8 cellular contexts compared by ENCODE assay signal in the genomic region with DNA sequence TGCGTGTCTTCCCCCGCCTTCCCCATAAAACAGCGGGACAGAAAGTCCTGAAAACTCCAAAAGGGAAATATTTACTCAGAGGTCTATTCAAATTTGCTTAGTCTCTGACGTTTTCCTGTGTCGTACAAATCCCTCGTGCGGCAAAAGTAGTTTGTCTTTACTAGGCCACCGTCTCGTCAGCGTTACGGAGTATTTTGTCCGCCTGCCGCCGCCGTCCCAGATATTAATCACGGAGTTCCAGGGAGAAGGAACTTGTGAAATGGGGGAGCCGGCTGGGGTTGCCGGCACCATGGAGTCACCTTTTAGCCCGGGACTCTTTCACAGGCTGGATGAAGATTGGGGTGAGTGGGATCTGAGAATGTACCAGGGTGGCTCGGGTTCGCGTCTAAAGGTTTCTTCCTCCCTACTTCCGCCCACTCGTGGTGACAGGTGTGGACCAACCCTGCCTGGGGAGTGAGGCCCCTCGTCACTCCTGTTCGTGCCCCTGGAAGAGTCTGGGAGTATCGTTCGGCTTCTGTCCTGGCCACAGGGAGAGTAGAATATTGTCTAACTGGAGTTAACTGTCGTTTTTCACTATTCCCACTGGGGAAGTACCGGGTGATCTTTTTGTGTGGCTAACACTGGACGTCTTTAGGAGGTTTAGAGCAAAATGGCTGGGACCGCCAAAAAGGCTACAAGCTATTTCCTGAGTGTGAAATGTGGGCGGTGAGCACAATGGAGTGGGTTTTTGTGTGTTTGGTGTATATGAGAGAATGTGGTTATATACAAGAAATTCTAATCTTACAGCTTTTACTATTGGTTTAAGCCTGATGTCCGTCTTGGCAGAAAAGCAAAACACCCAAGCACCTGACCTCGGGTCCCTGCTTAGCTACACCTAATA.
A peak's percentile ranks its signal among the peaks of the same experiment; 100 is the strongest.
DNase-seq lines count a peak whose midpoint lies in the region; ATAC-seq lines count a peak whose summit lies in the region.

A gene with protein sequence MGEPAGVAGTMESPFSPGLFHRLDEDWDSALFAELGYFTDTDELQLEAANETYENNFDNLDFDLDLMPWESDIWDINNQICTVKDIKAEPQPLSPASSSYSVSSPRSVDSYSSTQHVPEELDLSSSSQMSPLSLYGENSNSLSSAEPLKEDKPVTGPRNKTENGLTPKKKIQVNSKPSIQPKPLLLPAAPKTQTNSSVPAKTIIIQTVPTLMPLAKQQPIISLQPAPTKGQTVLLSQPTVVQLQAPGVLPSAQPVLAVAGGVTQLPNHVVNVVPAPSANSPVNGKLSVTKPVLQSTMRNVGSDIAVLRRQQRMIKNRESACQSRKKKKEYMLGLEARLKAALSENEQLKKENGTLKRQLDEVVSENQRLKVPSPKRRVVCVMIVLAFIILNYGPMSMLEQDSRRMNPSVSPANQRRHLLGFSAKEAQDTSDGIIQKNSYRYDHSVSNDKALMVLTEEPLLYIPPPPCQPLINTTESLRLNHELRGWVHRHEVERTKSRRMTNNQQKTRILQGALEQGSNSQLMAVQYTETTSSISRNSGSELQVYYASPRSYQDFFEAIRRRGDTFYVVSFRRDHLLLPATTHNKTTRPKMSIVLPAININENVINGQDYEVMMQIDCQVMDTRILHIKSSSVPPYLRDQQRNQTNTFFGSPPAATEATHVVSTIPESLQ (plus strand): TSS at position 219 of the 880 bp plus-strand sequence. CDS start 41 bp downstream, at position 260.

- no peaks in the 10 kb centered on the region for H3K36me3 ChIP-seq in ACC112 (ENCODE audit: insufficient read depth, low read length)

- ATAC-seq in GM18870 (IDR thresholded peaks at IDR 0.05; ENCODE audit: unreplicated experiment) (peak; percentile 45), HG03159 (IDR thresholded peaks at IDR 0.05; ENCODE audit: unreplicated experiment) (peak; percentile 55)

- H3K4me3 ChIP-seq in ACC112 (ENCODE audit: low read depth, low read length) = peak within 1 kb of the TSS; percentile 92

- DNase-seq in NCI-H226 (peak; percentile 87), islet precursor cell (peak; percentile 90)
- DNase-seq in activated CD4-positive, CD25-positive, alpha-beta regulatory T cell (lab: John Stamatoyannopoulos, UW) = peak; percentile 39 to 71 (median 50)
- peak; percentile 77 for DNase-seq in central memory CD4-positive, alpha-beta T cell
- DNase-seq in stimulated activated CD4-positive, alpha-beta T cell treated with anti-CD3 and anti-CD28 coated beads, Interleukin-12 subunit alpha, Interleukin-12 subunit beta, amount 100 ng/mL, for 4 hours = peak; percentile 72

- H3K27me3 ChIP-seq in ACC112 (ENCODE audit: insufficient read depth, low read length) = no peaks in the 10 kb centered on the region

- peaks cover 43% of the 10 kb centered on the region for H3K79me2 ChIP-seq in ACC112 (ENCODE audit: control insufficient read depth, insufficient read depth, low read length, unreplicated experiment)

- peaks cover 21% of the 10 kb centered on the region for H3K4me1 ChIP-seq in ACC112 (ENCODE audit: control insufficient read depth, insufficient read depth, low read length, unreplicated experiment)

- H3K27ac ChIP-seq in ACC112 (ENCODE audit: low read depth, low read length) = peak within 1 kb of the TSS; percentile 96

- peak within 1 kb of the TSS; percentile 65 for H2AFZ ChIP-seq in ACC112 (ENCODE audit: low read length, unreplicated experiment)

Comparison
In these comparisons a context has a peak if more than half of its experiments do, and no peak if none do; other contexts are left out.
1. Peak in every context shown above with its lines: DNase-seq, ATAC-seq, H3K4me3 ChIP-seq and H3K27ac ChIP-seq.